ENCODE assay signal across 8 cellular contexts in the genomic region with DNA sequence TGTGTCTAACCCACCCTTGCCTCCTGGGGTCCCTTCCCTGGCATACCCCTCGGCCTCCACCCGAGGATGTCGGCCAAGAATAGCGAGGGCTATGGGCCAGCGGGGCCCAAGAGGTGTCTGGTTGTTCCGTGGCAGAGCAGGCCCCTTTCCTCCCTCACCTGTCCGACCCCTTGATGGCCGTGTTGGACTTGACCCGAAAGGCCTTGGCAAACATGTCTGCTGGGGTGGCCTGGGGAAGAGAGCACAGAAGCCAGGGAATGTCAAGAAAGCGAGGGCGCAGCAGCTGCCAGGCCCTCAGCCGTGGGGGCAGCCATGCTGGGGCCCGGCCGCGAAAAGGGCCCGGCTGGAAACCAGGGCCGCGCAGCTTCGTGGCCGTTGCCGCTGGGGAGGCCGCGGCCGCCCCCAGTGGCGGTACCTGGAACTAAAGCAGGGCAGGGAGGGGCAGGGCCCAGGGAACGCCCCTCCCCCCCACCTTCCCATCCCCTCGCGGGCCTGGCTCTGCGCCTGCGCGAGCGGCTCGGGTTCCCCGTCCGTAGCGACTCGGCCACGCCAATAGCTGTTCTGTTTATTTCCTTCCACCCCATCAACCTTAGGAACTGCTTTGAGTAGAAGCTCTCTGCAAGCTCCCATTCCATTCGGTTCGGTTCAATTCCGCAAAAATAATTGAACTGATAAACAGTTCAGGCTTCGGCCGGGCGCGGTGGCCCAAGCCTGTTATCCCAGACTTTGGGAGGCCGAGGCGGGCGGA. TPM values are rescaled to one million over a fixed set of nuclear protein-coding genes. Genes with fewer than 3 reads are reported as not detected.
A peak's percentile ranks its signal among the peaks of the same experiment; 100 is the strongest.
DNase-seq lines count a peak whose midpoint lies in the region; ATAC-seq lines count a peak whose summit lies in the region.

Gene EIF2D (minus strand): TSS at position 337 of the 748 bp plus-strand sequence. CDS start 123 bp downstream, at position 214.

- peak; percentile 51 for ATAC-seq in GM19468 (IDR thresholded peaks at IDR 0.05; ENCODE audit: extremely low read depth, unreplicated experiment)

- 13% methylated on average over 48 of the region's 48 CpGs for WGBS in ectodermal cell, 2 experiments

- H3K4me3 ChIP-seq in ectodermal cell (ENCODE audit: insufficient read depth, low read depth, low read length) = peak within 1 kb of the TSS; percentile 82

- H3K4me1 ChIP-seq in ectodermal cell (ENCODE audit: control insufficient read depth, insufficient read depth, low read length) = peaks cover 8% of the 10 kb centered on the region

- H3K27ac ChIP-seq in ectodermal cell (ENCODE audit: insufficient read depth, low read depth, low read length, poor library complexity, severe bottlenecking) = peak within 1 kb of the TSS; percentile 83

- peak; percentile 81 for DNase-seq in CMK (ENCODE audit: low read depth)
- peak; percentile 91 for DNase-seq in HT1080 (ENCODE audit: low read depth)
- DNase-seq in NK-92 treated with Interleukin-12 subunit alpha and Interleukin-12 subunit beta, amount 100 ng/mL, for 24 hours (lab: John Stamatoyannopoulos, UW) = peak; percentile 92
- peak; percentile 75 to 91 for DNase-seq in activated CD8-positive, alpha-beta memory T cell treated with anti-CD3 and anti-CD28 coated beads for 1 hour (ENCODE audit: extremely low read depth in 1 of 2, low read depth in 1 of 2)
- peak; percentile 92 to 95 for DNase-seq in lung microvascular endothelial cell (ENCODE audit: low read depth in 2 of 2)
- DNase-seq in stimulated activated CD4-positive, alpha-beta T cell treated with anti-CD3 and anti-CD28 coated beads, TNF-alpha, amount 100 ng/mL, for 4 hours (ENCODE audit: low read depth in 3 of 3) = peak; percentile 88 to 93 (median 91)

- H3K9me3 ChIP-seq in ectodermal cell (ENCODE audit: control insufficient read depth, low read length) = no peaks in the 10 kb centered on the region

- H3K27me3 ChIP-seq in ectodermal cell (ENCODE audit: control insufficient read depth, insufficient read depth, low read length, poor library complexity, severe bottlenecking) = no peaks in the 10 kb centered on the region

- peaks cover 4% of the 10 kb centered on the region for H3K36me3 ChIP-seq in ectodermal cell (ENCODE audit: control insufficient read depth, insufficient read depth, low read length)

RNA-seq across cellular contexts. Expression of gene EIF2D, which starts in this region (rescaled TPM):
- 66.6 and 83.6 TPM in 2 replicates for total RNA-seq in HT1080 (2014; rRNA removed; shearing (Covaris generic))
- 73.8 and 80.9 TPM in 2 replicates for polyA plus RNA-seq in HT1080 (2015; cell fraction: cytosol; rRNA removed)
- 81.7 and 88.2 TPM in 2 replicates for polyA plus RNA-seq in HT1080 (2015; cell fraction: nucleus; rRNA removed)
- polyA plus RNA-seq in ectodermal cell (2013, experiment 1 of 4) = 44.0 TPM
- 44.2 TPM for polyA plus RNA-seq in ectodermal cell (2013, experiment 2 of 4)
- 42.1 TPM for polyA plus RNA-seq in ectodermal cell (2013, experiment 3 of 4)
- 46.4 TPM for polyA plus RNA-seq in ectodermal cell (2013, experiment 4 of 4)
- 34.2 and 45.4 TPM in 2 replicates for total RNA-seq in lung microvascular endothelial cell

Comparison
In these comparisons a context has a peak if more than half of its experiments do, and no peak if none do; other contexts are left out.
1. Peak in every context shown above with its lines: DNase-seq, ATAC-seq, H3K4me3 ChIP-seq and H3K27ac ChIP-seq.